Comparison of ENCODE assay signal across 1 cellular context in the genomic region with DNA sequence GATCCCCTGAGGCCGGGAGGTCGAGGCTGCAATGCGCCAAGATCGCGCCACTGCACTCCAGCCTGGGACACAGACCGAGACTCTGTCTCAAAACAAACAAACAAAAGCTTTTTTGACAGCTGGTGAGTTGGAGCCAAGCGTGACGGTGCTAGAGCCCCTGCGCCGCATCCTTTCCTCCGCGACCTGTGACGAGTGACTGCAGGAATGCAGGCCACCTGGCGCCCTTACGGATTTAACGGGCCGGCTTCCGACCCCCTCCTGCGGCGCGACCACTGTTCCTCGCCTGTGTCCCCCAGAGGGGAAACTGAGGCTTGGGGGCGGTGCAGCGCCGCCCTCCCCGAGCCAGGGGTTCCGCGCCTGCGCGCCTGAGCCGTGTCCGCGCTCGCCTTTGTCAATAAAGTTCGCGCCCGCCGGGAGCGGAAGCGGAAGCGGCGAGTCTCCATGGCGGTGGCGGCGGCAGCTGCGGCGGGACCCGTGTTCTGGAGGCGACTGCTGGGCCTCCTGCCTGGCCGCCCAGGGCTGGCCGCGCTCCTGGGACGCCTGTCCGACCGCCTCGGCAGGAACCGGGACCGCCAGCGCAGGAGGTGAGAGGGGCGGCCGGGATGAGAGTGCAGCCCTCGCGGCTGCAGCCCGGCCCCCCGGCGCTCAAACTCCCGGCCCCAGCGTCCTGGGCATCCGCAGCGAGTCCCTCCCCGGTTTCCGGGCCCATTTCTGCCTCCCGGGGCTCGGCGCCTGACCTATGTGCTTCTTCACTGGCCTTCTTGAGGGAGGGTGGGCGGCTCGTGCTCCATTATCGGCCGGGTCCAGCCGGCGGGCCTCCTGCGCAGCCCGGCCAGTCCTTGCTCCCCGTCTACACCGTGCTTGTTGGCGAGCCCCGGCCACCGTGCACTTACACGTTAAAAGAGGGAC.
TF ChIP-seq lines count a peak whose summit lies in the region.

A gene with protein sequence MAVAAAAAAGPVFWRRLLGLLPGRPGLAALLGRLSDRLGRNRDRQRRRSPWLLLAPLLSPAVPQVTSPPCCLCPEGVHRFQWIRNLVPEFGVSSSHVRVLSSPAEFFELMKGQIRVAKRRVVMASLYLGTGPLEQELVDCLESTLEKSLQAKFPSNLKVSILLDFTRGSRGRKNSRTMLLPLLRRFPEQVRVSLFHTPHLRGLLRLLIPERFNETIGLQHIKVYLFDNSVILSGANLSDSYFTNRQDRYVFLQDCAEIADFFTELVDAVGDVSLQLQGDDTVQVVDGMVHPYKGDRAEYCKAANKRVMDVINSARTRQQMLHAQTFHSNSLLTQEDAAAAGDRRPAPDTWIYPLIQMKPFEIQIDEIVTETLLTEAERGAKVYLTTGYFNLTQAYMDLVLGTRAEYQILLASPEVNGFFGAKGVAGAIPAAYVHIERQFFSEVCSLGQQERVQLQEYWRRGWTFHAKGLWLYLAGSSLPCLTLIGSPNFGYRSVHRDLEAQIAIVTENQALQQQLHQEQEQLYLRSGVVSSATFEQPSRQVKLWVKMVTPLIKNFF (plus strand): TSS at position 425 of the 909 bp plus-strand sequence. CDS start 17 bp downstream, at position 442.

TF ChIP-seq in K562, 482 proteins besides CTCF, POLR2A, EP300 and RAD21 (continued from another document and continues in another):
- TF ChIP-seq, protein P1, sequence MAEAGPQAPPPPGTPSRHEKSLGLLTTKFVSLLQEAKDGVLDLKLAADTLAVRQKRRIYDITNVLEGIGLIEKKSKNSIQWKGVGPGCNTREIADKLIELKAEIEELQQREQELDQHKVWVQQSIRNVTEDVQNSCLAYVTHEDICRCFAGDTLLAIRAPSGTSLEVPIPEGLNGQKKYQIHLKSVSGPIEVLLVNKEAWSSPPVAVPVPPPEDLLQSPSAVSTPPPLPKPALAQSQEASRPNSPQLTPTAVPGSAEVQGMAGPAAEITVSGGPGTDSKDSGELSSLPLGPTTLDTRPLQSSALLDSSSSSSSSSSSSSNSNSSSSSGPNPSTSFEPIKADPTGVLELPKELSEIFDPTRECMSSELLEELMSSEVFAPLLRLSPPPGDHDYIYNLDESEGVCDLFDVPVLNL (CRISPR knock-in tag; IDR thresholded peaks at IDR 0.05; ENCODE audit: low read depth): 0 out of 2 replicates have a peak, but pooled peaks have one; percentile 63
- TF ChIP-seq PHF20 (IDR thresholded peaks at IDR 0.05; ENCODE audit: partially characterized antibody) (peak; percentile 95), ZNF41 (CRISPR knock-in tag; conservative IDR thresholded peaks at IDR 0.05) (no peak), ZNF184 (CRISPR knock-in tag; IDR thresholded peaks at IDR 0.05) (no peak), FOXJ2 (tag; IDR thresholded peaks at IDR 0.05) (no peak), MBD2 (IDR thresholded peaks at IDR 0.05; ENCODE audit: borderline replicate concordance, low read depth) (0 out of 2 replicates have a peak, but pooled peaks have one; percentile 49), HNRNPUL1 (IDR thresholded peaks at IDR 0.05; ENCODE audit: low read length) (no peak), SPI1 (IDR thresholded peaks at IDR 0.05; ENCODE audit: borderline replicate concordance, low read depth, low read length) (peak; percentile 90), STAT5B (CRISPR knock-in tag; IDR thresholded peaks at IDR 0.05) (no peak), NR1H2 (CRISPR knock-in tag; IDR thresholded peaks at IDR 0.05) (peak; percentile 28; the same call in 1 of the 2 replicates), CREBBP (IDR thresholded peaks at IDR 0.05; ENCODE audit: low read depth, low read length) (no peak), SIN3B (IDR thresholded peaks at IDR 0.05; ENCODE audit: low read depth) (peak; percentile 97), RB1 (IDR thresholded peaks at IDR 0.05; ENCODE audit: low read depth) (peak; percentile 92), CTBP1 (IDR thresholded peaks at IDR 0.05; ENCODE audit: borderline replicate concordance) (peak; percentile 67; the same call in 1 of the 2 replicates), SRSF7 (optimal IDR thresholded peaks at IDR 0.05; ENCODE audit: low read depth, low read length) (no peak), ESRRA (IDR thresholded peaks at IDR 0.05; ENCODE audit: borderline replicate concordance, low read depth) (peak; percentile 73), JUND (IDR thresholded peaks at IDR 0.05; ENCODE audit: borderline replicate concordance, low read depth, low read length) (peak; percentile 53), JUND (tag; IDR thresholded peaks at IDR 0.05; ENCODE audit: borderline replicate concordance, low read depth, low read length) (no peak; the same call in 2 of the 3 replicates), ZFPM2 (CRISPR knock-in tag; IDR thresholded peaks at IDR 0.05) (no peak), ZNF57 (CRISPR knock-in tag; IDR thresholded peaks at IDR 0.05) (no peak), FOXA3 (CRISPR knock-in tag; conservative IDR thresholded peaks at IDR 0.05 in 1 of 2, IDR thresholded peaks at IDR 0.05 in 1 of 2) (peak in 1 of 2 experiments; percentile 36; a peak in 2 of 4 replicates), ZKSCAN8 (CRISPR knock-in tag; IDR thresholded peaks at IDR 0.05) (no peak), ETV6 (IDR thresholded peaks at IDR 0.05; ENCODE audit: borderline replicate concordance in 1 of 2, low read depth in 2 of 2, low read length in 1 of 2) (peak in 1 of 2 experiments; percentile 68; a peak in 2 of 4 replicates), ETV6 (CRISPR knock-in tag; IDR thresholded peaks at IDR 0.05; ENCODE audit: borderline replicate concordance) (no peak), HCFC1 (IDR thresholded peaks at IDR 0.05; ENCODE audit: low read depth, low read length) (peak; percentile 84), ZNF23 (CRISPR knock-in tag; IDR thresholded peaks at IDR 0.05) (no peak), PCBP1 (IDR thresholded peaks at IDR 0.05; ENCODE audit: low read depth, low read length, poor library complexity, severe bottlenecking) (peak; percentile 89), CBX5 (IDR thresholded peaks at IDR 0.05; ENCODE audit: borderline replicate concordance, low read depth) (no peak), PURB (CRISPR knock-in tag; IDR thresholded peaks at IDR 0.05; ENCODE audit: low read depth) (no peak), NFIX (CRISPR knock-in tag; IDR thresholded peaks at IDR 0.05; ENCODE audit: low read depth) (no peak), BHLHE40 (IDR thresholded peaks at IDR 0.05; ENCODE audit: low read length) (peak; percentile 4; the same call in 1 of the 2 replicates), SMARCA5 (IDR thresholded peaks at IDR 0.05) (no peak), TCF7L2 (IDR thresholded peaks at IDR 0.05; ENCODE audit: low read depth, low read length) (no peak), BMI1 (IDR thresholded peaks at IDR 0.05; ENCODE audit: low read length) (no peak), DACH1 (IDR thresholded peaks at IDR 0.05; ENCODE audit: partially characterized antibody) (no peak), WHSC1 (IDR thresholded peaks at IDR 0.05; ENCODE audit: low read length) (no peak), TAL1 (IDR thresholded peaks at IDR 0.05) (no peak), LCOR (CRISPR knock-in tag; IDR thresholded peaks at IDR 0.05) (peak; percentile 88; the same call in 1 of the 2 replicates)
- TF ChIP-seq, protein P2, sequence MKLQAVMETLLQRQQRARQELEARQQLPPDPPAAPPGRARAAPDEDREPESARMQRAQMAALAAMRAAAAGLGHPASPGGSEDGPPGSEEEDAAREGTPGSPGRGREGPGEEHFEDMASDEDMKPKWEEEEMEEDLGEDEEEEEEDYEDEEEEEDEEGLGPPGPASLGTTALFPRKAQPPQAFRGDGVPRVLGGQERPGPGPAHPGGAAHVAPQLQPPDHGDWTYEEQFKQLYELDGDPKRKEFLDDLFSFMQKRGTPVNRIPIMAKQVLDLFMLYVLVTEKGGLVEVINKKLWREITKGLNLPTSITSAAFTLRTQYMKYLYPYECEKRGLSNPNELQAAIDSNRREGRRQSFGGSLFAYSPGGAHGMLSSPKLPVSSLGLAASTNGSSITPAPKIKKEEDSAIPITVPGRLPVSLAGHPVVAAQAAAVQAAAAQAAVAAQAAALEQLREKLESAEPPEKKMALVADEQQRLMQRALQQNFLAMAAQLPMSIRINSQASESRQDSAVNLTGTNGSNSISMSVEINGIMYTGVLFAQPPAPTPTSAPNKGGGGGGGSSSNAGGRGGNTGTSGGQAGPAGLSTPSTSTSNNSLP (IDR thresholded peaks at IDR 0.05; ENCODE audit: borderline replicate concordance, low read depth, low read length): no peak
- TF ChIP-seq, protein P3, sequence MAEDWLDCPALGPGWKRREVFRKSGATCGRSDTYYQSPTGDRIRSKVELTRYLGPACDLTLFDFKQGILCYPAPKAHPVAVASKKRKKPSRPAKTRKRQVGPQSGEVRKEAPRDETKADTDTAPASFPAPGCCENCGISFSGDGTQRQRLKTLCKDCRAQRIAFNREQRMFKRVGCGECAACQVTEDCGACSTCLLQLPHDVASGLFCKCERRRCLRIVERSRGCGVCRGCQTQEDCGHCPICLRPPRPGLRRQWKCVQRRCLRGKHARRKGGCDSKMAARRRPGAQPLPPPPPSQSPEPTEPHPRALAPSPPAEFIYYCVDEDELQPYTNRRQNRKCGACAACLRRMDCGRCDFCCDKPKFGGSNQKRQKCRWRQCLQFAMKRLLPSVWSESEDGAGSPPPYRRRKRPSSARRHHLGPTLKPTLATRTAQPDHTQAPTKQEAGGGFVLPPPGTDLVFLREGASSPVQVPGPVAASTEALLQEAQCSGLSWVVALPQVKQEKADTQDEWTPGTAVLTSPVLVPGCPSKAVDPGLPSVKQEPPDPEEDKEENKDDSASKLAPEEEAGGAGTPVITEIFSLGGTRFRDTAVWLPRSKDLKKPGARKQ (CRISPR knock-in tag; IDR thresholded peaks at IDR 0.05): no peak
- TF ChIP-seq, protein P4, sequence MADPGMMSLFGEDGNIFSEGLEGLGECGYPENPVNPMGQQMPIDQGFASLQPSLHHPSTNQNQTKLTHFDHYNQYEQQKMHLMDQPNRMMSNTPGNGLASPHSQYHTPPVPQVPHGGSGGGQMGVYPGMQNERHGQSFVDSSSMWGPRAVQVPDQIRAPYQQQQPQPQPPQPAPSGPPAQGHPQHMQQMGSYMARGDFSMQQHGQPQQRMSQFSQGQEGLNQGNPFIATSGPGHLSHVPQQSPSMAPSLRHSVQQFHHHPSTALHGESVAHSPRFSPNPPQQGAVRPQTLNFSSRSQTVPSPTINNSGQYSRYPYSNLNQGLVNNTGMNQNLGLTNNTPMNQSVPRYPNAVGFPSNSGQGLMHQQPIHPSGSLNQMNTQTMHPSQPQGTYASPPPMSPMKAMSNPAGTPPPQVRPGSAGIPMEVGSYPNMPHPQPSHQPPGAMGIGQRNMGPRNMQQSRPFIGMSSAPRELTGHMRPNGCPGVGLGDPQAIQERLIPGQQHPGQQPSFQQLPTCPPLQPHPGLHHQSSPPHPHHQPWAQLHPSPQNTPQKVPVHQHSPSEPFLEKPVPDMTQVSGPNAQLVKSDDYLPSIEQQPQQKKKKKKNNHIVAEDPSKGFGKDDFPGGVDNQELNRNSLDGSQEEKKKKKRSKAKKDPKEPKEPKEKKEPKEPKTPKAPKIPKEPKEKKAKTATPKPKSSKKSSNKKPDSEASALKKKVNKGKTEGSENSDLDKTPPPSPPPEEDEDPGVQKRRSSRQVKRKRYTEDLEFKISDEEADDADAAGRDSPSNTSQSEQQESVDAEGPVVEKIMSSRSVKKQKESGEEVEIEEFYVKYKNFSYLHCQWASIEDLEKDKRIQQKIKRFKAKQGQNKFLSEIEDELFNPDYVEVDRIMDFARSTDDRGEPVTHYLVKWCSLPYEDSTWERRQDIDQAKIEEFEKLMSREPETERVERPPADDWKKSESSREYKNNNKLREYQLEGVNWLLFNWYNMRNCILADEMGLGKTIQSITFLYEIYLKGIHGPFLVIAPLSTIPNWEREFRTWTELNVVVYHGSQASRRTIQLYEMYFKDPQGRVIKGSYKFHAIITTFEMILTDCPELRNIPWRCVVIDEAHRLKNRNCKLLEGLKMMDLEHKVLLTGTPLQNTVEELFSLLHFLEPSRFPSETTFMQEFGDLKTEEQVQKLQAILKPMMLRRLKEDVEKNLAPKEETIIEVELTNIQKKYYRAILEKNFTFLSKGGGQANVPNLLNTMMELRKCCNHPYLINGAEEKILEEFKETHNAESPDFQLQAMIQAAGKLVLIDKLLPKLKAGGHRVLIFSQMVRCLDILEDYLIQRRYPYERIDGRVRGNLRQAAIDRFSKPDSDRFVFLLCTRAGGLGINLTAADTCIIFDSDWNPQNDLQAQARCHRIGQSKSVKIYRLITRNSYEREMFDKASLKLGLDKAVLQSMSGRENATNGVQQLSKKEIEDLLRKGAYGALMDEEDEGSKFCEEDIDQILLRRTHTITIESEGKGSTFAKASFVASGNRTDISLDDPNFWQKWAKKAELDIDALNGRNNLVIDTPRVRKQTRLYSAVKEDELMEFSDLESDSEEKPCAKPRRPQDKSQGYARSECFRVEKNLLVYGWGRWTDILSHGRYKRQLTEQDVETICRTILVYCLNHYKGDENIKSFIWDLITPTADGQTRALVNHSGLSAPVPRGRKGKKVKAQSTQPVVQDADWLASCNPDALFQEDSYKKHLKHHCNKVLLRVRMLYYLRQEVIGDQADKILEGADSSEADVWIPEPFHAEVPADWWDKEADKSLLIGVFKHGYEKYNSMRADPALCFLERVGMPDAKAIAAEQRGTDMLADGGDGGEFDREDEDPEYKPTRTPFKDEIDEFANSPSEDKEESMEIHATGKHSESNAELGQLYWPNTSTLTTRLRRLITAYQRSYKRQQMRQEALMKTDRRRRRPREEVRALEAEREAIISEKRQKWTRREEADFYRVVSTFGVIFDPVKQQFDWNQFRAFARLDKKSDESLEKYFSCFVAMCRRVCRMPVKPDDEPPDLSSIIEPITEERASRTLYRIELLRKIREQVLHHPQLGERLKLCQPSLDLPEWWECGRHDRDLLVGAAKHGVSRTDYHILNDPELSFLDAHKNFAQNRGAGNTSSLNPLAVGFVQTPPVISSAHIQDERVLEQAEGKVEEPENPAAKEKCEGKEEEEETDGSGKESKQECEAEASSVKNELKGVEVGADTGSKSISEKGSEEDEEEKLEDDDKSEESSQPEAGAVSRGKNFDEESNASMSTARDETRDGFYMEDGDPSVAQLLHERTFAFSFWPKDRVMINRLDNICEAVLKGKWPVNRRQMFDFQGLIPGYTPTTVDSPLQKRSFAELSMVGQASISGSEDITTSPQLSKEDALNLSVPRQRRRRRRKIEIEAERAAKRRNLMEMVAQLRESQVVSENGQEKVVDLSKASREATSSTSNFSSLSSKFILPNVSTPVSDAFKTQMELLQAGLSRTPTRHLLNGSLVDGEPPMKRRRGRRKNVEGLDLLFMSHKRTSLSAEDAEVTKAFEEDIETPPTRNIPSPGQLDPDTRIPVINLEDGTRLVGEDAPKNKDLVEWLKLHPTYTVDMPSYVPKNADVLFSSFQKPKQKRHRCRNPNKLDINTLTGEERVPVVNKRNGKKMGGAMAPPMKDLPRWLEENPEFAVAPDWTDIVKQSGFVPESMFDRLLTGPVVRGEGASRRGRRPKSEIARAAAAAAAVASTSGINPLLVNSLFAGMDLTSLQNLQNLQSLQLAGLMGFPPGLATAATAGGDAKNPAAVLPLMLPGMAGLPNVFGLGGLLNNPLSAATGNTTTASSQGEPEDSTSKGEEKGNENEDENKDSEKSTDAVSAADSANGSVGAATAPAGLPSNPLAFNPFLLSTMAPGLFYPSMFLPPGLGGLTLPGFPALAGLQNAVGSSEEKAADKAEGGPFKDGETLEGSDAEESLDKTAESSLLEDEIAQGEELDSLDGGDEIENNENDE (IDR thresholded peaks at IDR 0.05; ENCODE audit: low read depth, low read length): no peak
- TF ChIP-seq, protein P5, sequence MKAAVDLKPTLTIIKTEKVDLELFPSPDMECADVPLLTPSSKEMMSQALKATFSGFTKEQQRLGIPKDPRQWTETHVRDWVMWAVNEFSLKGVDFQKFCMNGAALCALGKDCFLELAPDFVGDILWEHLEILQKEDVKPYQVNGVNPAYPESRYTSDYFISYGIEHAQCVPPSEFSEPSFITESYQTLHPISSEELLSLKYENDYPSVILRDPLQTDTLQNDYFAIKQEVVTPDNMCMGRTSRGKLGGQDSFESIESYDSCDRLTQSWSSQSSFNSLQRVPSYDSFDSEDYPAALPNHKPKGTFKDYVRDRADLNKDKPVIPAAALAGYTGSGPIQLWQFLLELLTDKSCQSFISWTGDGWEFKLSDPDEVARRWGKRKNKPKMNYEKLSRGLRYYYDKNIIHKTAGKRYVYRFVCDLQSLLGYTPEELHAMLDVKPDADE (conservative IDR thresholded peaks at IDR 0.05; ENCODE audit: control insufficient read depth, low read depth, low read length): peak; percentile 98
